ENCODE assay signal across 10 cellular contexts in genomic region chr5:32852535-32852934, GRCh38.
A peak's percentile ranks its signal among the peaks of the same experiment; 100 is the strongest.
DNase-seq lines count a peak whose midpoint lies in the region; ATAC-seq and TF ChIP-seq lines count a peak whose summit lies in the region.
"Had no signal": no experiment of that assay in that cellular context is flagged by ENCODE, and none has a peak within 500 bp of the region (broad histone marks: within the 10 kb centered on the region; RNA-seq: fewer than 3 reads in every experiment).

No MANE protein-coding gene starts in this region.

- intact Hi-C loops in natural killer cell (cut with micrococcal nuclease): loop anchor here (1.0 kb wide), 1 partner anchor 142 kb away; no protein-coding TSS in a partner anchor

- H3K27ac ChIP-seq in RWPE1: no peak overlapping the region
- H3K27ac ChIP-seq: breast epithelium had no signal

- TF ChIP-seq CTCF in natural killer cell (IDR thresholded peaks at IDR 0.05): peak; percentile 44
- no peak for TF ChIP-seq CTCF in RWPE1 (conservative IDR thresholded peaks at IDR 0.05; ENCODE audit: low read depth)

- H3K4me3 Mint-ChIP-seq in natural killer cell: no peak overlapping the region
- H3K4me3 Mint-ChIP-seq in natural killer cell treated with Interleukin-12 subunit alpha and Interleukin-12 subunit beta and Interleukin-15 and Interleukin-18, amount 100 ng/mL, for 72 hours: no peak overlapping the region
- H3K4me3 Mint-ChIP-seq: CD4-positive, alpha-beta T cell had no signal

- ATAC-seq in natural killer cell: peak in 2 of 3 donors; percentile 62 to 72
- ATAC-seq in natural killer cell treated with Interleukin-12 subunit alpha and Interleukin-12 subunit beta and Interleukin-15 and Interleukin-18, amount 100 ng/mL, for 72 hours: no peak

- POLR2A ChIA-PET in RWPE1 (lab: Yijun Ruan, JAX; ENCODE audit: low non-redundant PET): no interaction called here

- DNase-seq in natural killer cell (no peak), astrocyte of the hippocampus (ENCODE audit: low read depth, low spot score) (peak; percentile 88), kidney tubule cell (ENCODE audit: low spot score) (peak; percentile 92), LoVo (ENCODE audit: low spot score) (no peak), NCI-H1694 treated with DMSO at 0.1 percent for 48 hours (lab: John Stamatoyannopoulos, UW) (no peak), activated gamma-delta T cell treated with Interleukin-2 at 50 U/mL for 16 hours (no peak), RWPE1 (ENCODE audit: low spot score) (no peak)
- no peak for DNase-seq in natural killer cell treated with Interleukin-12 subunit alpha and Interleukin-12 subunit beta and Interleukin-15 and Interleukin-18, amount 100 ng/mL, for 72 hours (ENCODE audit: low spot score)
- DNase-seq: CD4-positive, alpha-beta T cell had no signal

- peaks cover 5% of the 10 kb centered on the region in 2 donors for H3K4me1 Mint-ChIP-seq in natural killer cell
- H3K4me1 Mint-ChIP-seq in natural killer cell treated with Interleukin-12 subunit alpha and Interleukin-12 subunit beta and Interleukin-15 and Interleukin-18, amount 100 ng/mL, for 72 hours (ENCODE audit: low read depth in 2 of 2): peaks cover 0 to 8% of the 10 kb centered on the region in 2 donors

- peaks cover 0 to 2% of the 10 kb centered on the region in 2 donors for H3K9me3 Mint-ChIP-seq in natural killer cell
- H3K9me3 Mint-ChIP-seq in natural killer cell treated with Interleukin-12 subunit alpha and Interleukin-12 subunit beta and Interleukin-15 and Interleukin-18, amount 100 ng/mL, for 72 hours: no peaks in the 10 kb centered on the region

- H3K27ac Mint-ChIP-seq in natural killer cell: peak overlapping the region in 1 of 2 donors; percentile 19
- H3K27ac Mint-ChIP-seq in natural killer cell treated with Interleukin-12 subunit alpha and Interleukin-12 subunit beta and Interleukin-15 and Interleukin-18, amount 100 ng/mL, for 72 hours: no peak overlapping the region
- H3K27ac Mint-ChIP-seq: CD4-positive, alpha-beta T cell had no signal

- no peaks in the 10 kb centered on the region for H3K36me3 Mint-ChIP-seq in natural killer cell
- no peaks in the 10 kb centered on the region for H3K36me3 Mint-ChIP-seq in natural killer cell treated with Interleukin-12 subunit alpha and Interleukin-12 subunit beta and Interleukin-15 and Interleukin-18, amount 100 ng/mL, for 72 hours

- H3K27me3 Mint-ChIP-seq in natural killer cell (ENCODE audit: low read depth in 2 of 2): peaks cover 19 to 33% of the 10 kb centered on the region in 2 donors
- peaks cover 6 to 17% of the 10 kb centered on the region in 2 donors for H3K27me3 Mint-ChIP-seq in natural killer cell treated with Interleukin-12 subunit alpha and Interleukin-12 subunit beta and Interleukin-15 and Interleukin-18, amount 100 ng/mL, for 72 hours
- H3K27me3 Mint-ChIP-seq: CD4-positive, alpha-beta T cell had no signal

- CTCF ChIA-PET in RWPE1 (lab: Yijun Ruan, JAX): interaction anchor here (0.6 to 1.4 kb wide), 3 partner anchors 65 to 639 kb away, joined by 3 to 8 read pairs (median 5); no protein-coding TSS in a partner anchor

Comparison
In these comparisons a context has a peak if more than half of its experiments do, and no peak if none do; other contexts are left out.
1. ATAC-seq: peak in natural killer cell (2 of 3); none in natural killer cell treated with Interleukin-12 subunit alpha and Interleukin-12 subunit beta and Interleukin-15 and Interleukin-18, amount 100 ng/mL, for 72 hours (0 of 2).
2. DNase-seq: peak in astrocyte of the hippocampus (single experiment) and kidney tubule cell (single experiment); none in natural killer cell (single experiment), natural killer cell treated with Interleukin-12 subunit alpha and Interleukin-12 subunit beta and Interleukin-15 and Interleukin-18, amount 100 ng/mL, for 72 hours (single experiment), LoVo (single experiment), NCI-H1694 treated with DMSO at 0.1 percent for 48 hours (single experiment), activated gamma-delta T cell treated with Interleukin-2 at 50 U/mL for 16 hours (single experiment) and RWPE1 (single experiment).